In the genomic region with DNA sequence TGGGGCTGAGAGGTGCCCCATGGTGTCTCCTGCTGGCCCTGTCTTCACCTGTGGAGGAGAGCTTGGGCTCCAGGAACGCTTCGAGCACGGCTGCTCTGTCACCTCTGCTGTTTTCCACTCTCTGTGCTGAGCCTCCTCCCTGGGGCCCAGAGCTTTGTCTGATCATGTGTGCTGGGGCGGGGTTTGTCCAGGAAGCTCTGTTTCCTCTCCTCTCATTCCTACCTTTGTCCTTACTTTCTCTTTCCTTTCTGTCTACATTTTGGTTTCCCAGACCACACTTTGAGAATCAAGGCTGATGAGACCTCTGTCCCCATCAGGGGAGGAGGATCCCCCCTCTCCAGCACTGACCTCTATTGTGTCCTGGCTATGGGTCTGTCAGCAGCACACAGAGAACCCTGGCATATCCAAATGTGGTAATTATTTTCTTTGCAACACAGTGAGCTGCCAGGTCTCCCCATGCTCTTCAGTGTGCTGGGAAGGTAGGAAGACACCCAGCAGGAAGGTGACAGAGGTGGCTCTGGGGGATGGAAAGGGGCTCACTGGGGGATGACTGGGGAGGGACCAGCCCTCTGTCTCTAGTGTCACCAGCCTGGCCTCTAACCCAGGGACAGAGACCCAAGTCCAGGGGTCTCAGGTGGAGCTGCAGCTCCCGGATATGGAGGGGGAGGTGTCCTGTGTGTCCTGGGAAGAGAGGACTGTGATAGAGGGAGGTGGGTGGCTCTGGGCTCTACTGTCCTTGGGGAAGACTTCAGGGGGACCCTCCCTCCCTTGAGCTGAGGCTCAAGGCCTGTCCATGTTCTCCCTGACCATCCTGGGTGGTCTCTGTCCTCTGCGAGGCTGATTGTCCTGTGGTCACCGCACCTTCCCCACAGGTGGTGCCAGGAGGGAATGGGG, we compare ENCODE assay signal across 1 cellular context.
A peak's percentile ranks its signal among the peaks of the same experiment; 100 is the strongest.
TF ChIP-seq lines count a peak whose summit lies in the region.

A gene (minus strand): TSS at position 128 of the 894 bp plus-strand sequence. CDS start 107 bp downstream, at position 21.

TF ChIP-seq in HepG2, 621 proteins besides CTCF, POLR2A, EP300 and RAD21 (continued from another document and continues in another):
- TF ChIP-seq, protein P1, sequence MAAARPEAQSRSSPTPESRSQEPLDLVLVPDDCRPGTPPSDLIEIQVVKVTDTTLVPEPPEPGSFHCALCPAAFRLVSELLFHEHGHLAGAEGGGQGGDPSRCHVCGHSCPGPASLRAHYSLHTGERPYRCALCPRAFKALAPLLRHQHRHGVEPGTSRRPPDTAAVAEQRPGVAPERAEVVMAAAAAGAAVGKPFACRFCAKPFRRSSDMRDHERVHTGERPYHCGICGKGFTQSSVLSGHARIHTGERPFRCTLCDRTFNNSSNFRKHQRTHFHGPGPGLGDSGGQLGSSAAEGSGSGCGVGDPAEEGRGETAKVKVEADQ (CRISPR knock-in tag; IDR thresholded peaks at IDR 0.05; ENCODE audit: borderline replicate concordance): 0 out of 2 replicates have a peak, but pooled peaks have one; percentile 27
- TF ChIP-seq KLF13 (CRISPR knock-in tag; IDR thresholded peaks at IDR 0.05) (no peak), MEIS2 (CRISPR knock-in tag; IDR thresholded peaks at IDR 0.05) (no peak), TBP (CRISPR knock-in tag; IDR thresholded peaks at IDR 0.05) (no peak), KDM5B (CRISPR knock-in tag; IDR thresholded peaks at IDR 0.05; ENCODE audit: borderline replicate concordance) (no peak), PCBP1 (IDR thresholded peaks at IDR 0.05; ENCODE audit: borderline replicate concordance, low read depth, low read length) (no peak), ESRRA (CRISPR knock-in tag; IDR thresholded peaks at IDR 0.05; ENCODE audit: low read depth) (no peak), ZNF780A (CRISPR knock-in tag; IDR thresholded peaks at IDR 0.05) (no peak), FOXA1 (IDR thresholded peaks at IDR 0.05) (no peak), FOXA1 (CRISPR knock-in tag; IDR thresholded peaks at IDR 0.05) (no peak), ZNF496 (CRISPR knock-in tag; IDR thresholded peaks at IDR 0.05; ENCODE audit: insufficient replicate concordance) (no peak), ZBTB21 (CRISPR knock-in tag; IDR thresholded peaks at IDR 0.05) (no peak), XRCC5 (optimal IDR thresholded peaks at IDR 0.05; ENCODE audit: low read length) (no peak), RBFOX2 (IDR thresholded peaks at IDR 0.05; ENCODE audit: low read depth, low read length) (no peak), SMAD9 (CRISPR knock-in tag; IDR thresholded peaks at IDR 0.05) (0 out of 2 replicates have a peak, but pooled peaks have one; percentile 27), TCF7 (IDR thresholded peaks at IDR 0.05; ENCODE audit: low read depth) (no peak), ZNF850 (CRISPR knock-in tag; conservative IDR thresholded peaks at IDR 0.05) (no peak)
- TF ChIP-seq, protein P2, sequence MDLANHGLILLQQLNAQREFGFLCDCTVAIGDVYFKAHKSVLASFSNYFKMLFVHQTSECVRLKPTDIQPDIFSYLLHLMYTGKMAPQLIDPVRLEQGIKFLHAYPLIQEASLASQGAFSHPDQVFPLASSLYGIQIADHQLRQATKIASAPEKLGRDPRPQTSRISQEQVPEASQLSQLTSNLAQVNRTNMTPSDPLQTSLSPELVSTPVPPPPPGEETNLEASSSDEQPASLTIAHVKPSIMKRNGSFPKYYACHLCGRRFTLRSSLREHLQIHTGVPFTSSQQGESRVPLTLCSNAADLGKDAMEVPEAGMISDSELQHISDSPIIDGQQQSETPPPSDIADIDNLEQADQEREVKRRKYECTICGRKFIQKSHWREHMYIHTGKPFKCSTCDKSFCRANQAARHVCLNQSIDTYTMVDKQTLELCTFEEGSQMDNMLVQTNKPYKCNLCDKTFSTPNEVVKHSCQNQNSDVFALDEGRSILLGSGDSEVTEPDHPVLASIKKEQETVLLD (CRISPR knock-in tag; IDR thresholded peaks at IDR 0.05; ENCODE audit: low read depth): no peak
- TF ChIP-seq, protein P3, sequence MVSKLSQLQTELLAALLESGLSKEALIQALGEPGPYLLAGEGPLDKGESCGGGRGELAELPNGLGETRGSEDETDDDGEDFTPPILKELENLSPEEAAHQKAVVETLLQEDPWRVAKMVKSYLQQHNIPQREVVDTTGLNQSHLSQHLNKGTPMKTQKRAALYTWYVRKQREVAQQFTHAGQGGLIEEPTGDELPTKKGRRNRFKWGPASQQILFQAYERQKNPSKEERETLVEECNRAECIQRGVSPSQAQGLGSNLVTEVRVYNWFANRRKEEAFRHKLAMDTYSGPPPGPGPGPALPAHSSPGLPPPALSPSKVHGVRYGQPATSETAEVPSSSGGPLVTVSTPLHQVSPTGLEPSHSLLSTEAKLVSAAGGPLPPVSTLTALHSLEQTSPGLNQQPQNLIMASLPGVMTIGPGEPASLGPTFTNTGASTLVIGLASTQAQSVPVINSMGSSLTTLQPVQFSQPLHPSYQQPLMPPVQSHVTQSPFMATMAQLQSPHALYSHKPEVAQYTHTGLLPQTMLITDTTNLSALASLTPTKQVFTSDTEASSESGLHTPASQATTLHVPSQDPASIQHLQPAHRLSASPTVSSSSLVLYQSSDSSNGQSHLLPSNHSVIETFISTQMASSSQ (IDR thresholded peaks at IDR 0.05; ENCODE audit: low read depth): no peak
- TF ChIP-seq, protein P3 (CRISPR knock-in tag; IDR thresholded peaks at IDR 0.05; ENCODE audit: borderline replicate concordance): no peak; the same call in 1 of the 2 replicates
- TF ChIP-seq, protein P4, sequence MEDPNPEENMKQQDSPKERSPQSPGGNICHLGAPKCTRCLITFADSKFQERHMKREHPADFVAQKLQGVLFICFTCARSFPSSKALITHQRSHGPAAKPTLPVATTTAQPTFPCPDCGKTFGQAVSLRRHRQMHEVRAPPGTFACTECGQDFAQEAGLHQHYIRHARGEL (CRISPR knock-in tag; IDR thresholded peaks at IDR 0.05): no peak
- TF ChIP-seq, protein P5, sequence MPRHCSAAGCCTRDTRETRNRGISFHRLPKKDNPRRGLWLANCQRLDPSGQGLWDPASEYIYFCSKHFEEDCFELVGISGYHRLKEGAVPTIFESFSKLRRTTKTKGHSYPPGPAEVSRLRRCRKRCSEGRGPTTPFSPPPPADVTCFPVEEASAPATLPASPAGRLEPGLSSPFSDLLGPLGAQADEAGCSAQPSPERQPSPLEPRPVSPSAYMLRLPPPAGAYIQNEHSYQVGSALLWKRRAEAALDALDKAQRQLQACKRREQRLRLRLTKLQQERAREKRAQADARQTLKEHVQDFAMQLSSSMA (CRISPR knock-in tag; IDR thresholded peaks at IDR 0.05): 0 out of 2 replicates have a peak, but pooled peaks have one; percentile 49
- TF ChIP-seq, protein P6, sequence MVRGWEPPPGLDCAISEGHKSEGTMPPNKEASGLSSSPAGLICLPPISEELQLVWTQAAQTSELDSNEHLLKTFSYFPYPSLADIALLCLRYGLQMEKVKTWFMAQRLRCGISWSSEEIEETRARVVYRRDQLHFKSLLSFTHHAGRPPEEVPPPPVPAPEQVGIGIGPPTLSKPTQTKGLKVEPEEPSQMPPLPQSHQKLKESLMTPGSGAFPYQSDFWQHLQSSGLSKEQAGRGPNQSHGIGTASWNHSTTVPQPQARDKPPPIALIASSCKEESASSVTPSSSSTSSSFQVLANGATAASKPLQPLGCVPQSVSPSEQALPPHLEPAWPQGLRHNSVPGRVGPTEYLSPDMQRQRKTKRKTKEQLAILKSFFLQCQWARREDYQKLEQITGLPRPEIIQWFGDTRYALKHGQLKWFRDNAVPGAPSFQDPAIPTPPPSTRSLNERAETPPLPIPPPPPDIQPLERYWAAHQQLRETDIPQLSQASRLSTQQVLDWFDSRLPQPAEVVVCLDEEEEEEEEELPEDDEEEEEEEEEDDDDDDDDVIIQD (CRISPR knock-in tag; IDR thresholded peaks at IDR 0.05; ENCODE audit: low read depth): no peak; the same call in 1 of the 2 replicates
- TF ChIP-seq, protein P7, sequence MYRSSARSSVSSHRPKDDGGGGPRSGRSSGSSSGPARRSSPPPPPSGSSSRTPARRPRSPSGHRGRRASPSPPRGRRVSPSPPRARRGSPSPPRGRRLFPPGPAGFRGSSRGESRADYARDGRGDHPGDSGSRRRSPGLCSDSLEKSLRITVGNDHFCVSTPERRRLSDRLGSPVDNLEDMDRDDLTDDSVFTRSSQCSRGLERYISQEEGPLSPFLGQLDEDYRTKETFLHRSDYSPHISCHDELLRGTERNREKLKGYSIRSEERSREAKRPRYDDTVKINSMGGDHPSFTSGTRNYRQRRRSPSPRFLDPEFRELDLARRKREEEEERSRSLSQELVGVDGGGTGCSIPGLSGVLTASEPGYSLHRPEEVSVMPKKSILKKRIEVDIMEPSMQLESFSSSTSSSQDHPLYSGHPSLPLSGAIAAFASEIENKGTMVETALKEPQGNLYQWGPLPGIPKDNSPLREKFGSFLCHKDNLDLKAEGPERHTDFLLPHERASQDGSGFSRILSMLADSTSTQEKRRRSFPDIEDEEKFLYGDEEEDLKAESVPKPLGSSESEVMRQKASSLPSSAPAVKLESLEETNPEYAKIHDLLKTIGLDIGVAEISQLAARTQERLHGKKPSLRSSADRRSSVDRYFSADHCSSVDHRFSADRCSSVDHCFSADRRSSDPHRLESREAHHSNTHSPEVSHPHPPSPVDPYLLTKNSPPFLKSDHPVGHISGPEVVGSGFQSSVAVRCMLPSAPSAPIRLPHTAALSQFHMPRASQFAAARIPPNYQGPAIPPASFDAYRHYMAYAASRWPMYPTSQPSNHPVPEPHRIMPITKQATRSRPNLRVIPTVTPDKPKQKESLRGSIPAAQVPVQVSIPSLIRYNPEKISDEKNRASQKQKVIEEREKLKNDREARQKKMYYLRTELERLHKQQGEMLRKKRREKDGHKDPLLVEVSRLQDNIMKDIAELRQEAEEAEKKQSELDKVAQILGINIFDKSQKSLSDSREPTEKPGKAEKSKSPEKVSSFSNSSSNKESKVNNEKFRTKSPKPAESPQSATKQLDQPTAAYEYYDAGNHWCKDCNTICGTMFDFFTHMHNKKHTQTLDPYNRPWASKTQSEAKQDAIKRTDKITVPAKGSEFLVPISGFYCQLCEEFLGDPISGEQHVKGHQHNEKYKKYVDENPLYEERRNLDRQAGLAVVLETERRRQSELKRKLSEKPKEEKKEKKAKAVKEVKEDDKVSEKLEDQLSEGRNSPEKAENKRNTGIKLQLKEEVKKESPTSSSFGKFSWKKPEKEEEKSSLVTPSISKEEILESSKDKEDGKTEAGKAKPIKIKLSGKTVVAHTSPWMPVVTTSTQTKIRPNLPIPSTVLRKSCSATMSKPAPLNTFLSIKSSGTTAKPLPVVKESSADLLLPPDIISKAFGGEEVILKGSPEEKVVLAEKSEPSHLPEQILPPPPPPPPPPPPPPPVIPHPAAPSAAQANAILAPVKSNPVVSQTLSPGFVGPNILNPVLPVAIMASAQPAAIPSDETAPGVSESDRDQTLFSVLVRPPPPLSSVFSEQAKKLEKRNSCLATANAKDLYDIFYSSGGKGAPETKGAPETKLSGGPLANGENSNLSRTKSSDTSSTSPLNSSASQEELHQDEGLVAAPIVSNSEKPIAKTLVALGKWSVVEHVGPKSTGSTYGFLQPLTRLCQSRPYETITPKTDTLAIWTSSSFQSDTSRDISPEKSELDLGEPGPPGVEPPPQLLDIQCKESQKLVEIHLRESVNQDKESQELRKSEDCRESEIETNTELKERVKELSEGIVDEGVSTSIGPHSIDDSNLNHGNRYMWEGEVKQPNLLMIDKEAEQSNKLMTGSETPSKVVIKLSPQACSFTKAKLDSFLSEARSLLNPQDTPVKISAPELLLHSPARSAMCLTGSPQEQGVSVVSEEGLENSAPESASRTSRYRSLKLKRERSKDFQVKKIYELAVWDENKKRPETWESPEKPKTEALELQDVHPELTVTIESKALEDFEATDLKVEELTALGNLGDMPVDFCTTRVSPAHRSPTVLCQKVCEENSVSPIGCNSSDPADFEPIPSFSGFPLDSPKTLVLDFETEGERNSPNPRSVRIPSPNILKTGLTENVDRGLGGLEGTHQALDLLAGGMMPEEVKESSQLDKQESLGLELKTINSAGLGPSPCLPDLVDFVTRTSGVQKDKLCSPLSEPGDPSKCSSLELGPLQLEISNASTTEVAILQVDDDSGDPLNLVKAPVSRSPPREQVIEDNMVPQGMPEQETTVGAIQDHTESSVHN (CRISPR knock-in tag; IDR thresholded peaks at IDR 0.05): no peak
- TF ChIP-seq, protein P8, sequence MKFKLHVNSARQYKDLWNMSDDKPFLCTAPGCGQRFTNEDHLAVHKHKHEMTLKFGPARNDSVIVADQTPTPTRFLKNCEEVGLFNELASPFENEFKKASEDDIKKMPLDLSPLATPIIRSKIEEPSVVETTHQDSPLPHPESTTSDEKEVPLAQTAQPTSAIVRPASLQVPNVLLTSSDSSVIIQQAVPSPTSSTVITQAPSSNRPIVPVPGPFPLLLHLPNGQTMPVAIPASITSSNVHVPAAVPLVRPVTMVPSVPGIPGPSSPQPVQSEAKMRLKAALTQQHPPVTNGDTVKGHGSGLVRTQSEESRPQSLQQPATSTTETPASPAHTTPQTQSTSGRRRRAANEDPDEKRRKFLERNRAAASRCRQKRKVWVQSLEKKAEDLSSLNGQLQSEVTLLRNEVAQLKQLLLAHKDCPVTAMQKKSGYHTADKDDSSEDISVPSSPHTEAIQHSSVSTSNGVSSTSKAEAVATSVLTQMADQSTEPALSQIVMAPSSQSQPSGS (CRISPR knock-in tag; IDR thresholded peaks at IDR 0.05): 0 out of 2 replicates have a peak, but pooled peaks have one; percentile 37
- TF ChIP-seq, protein P9, sequence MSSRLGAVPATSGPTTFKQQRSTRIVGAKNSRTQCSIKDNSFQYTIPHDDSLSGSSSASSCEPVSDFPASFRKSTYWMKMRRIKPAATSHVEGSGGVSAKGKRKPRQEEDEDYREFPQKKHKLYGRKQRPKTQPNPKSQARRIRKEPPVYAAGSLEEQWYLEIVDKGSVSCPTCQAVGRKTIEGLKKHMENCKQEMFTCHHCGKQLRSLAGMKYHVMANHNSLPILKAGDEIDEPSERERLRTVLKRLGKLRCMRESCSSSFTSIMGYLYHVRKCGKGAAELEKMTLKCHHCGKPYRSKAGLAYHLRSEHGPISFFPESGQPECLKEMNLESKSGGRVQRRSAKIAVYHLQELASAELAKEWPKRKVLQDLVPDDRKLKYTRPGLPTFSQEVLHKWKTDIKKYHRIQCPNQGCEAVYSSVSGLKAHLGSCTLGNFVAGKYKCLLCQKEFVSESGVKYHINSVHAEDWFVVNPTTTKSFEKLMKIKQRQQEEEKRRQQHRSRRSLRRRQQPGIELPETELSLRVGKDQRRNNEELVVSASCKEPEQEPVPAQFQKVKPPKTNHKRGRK (CRISPR knock-in tag; IDR thresholded peaks at IDR 0.05): no peak
- TF ChIP-seq, protein P10, sequence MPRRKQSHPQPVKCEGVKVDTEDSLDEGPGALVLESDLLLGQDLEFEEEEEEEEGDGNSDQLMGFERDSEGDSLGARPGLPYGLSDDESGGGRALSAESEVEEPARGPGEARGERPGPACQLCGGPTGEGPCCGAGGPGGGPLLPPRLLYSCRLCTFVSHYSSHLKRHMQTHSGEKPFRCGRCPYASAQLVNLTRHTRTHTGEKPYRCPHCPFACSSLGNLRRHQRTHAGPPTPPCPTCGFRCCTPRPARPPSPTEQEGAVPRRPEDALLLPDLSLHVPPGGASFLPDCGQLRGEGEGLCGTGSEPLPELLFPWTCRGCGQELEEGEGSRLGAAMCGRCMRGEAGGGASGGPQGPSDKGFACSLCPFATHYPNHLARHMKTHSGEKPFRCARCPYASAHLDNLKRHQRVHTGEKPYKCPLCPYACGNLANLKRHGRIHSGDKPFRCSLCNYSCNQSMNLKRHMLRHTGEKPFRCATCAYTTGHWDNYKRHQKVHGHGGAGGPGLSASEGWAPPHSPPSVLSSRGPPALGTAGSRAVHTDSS (CRISPR knock-in tag; conservative IDR thresholded peaks at IDR 0.05): no peak
